ENCODE assay signal across 28 cellular contexts in genomic region chr17:19729900-19730299, GRCh38. TPM values are rescaled to one million over a fixed set of nuclear protein-coding genes. Genes with fewer than 3 reads are reported as not detected.
"Had no signal": no experiment of that assay in that cellular context is flagged by ENCODE, and none has a peak within 500 bp of the region (broad histone marks: within the 10 kb centered on the region; RNA-seq: fewer than 3 reads in every experiment).

No MANE protein-coding gene starts in this region.

- H3K27ac Mint-ChIP-seq: activated T-cell treated with anti-CD3 and anti-CD28 coated beads, Interleukin-2, amount 50 U/mL, for 72 hours had no signal

- H3K27ac ChIP-seq: neutrophil, SJSA1, VCaP had no signal

- ATAC-seq: activated naive CD4-positive, alpha-beta T cell treated with anti-CD3 and anti-CD28 coated beads, Interleukin-2, amount 50 U/mL, for 72 hours; activated T-cell treated with anti-CD3 and anti-CD28 coated beads, Interleukin-2, amount 50 U/mL, for 72 hours; left ventricle myocardium superior; naive thymus-derived CD8-positive, alpha-beta T cell; upper lobe of right lung had no signal

- DNase-seq: activated CD4-positive, alpha-beta T cell treated with anti-CD3 and anti-CD28 coated beads, Interleukin-2, amount 50 U/mL, for 4 hours; activated CD4-positive, CD25-positive, alpha-beta regulatory T cell treated with anti-CD3 and anti-CD28 coated beads, Interleukin-2, amount 50 U/mL, for 72 hours; activated gamma-delta T cell; activated T-cell treated with anti-CD3 and anti-CD28 coated beads, Interleukin-2, amount 50 U/mL, for 72 hours; adrenal gland; foreskin melanocyte; glutamatergic neuron; left ventricle myocardium superior; mesenchymal stem cell; stimulated activated CD4-positive, alpha-beta T cell treated with anti-CD3 and anti-CD28 coated beads, Interleukin-12 subunit alpha, Interleukin-12 subunit beta, amount 100 ng/mL, for 4 hours; stimulated activated CD4-positive, alpha-beta T cell treated with anti-CD3 and anti-CD28 coated beads, Interleukin-2, amount 100 ng/mL, for 24 hours; stimulated activated naive CD4-positive, alpha-beta T cell treated with Interleukin-2 at 50 U/mL for 16 hours; T-helper 2 cell had no signal

- H3K36me3 ChIP-seq: adrenal gland, neutrophil, SJSA1, upper lobe of right lung had no signal

- FAIRE-seq: astrocyte had no signal

- H3K9me3 ChIP-seq: adrenal gland, neutrophil, SJSA1, upper lobe of right lung had no signal

- H3K36me3 Mint-ChIP-seq: activated naive CD4-positive, alpha-beta T cell treated with anti-CD3 and anti-CD28 coated beads, Interleukin-2, amount 50 U/mL, for 72 hours; naive thymus-derived CD8-positive, alpha-beta T cell had no signal

- H3K27me3 Mint-ChIP-seq: naive thymus-derived CD8-positive, alpha-beta T cell had no signal

- H3K4me3 Mint-ChIP-seq: activated T-cell treated with anti-CD3 and anti-CD28 coated beads, Interleukin-2, amount 50 U/mL, for 72 hours; naive thymus-derived CD8-positive, alpha-beta T cell had no signal

- H3K27me3 ChIP-seq: adrenal gland, neutrophil, SJSA1, upper lobe of right lung had no signal

- H3K4me3 ChIP-seq: adrenal gland, SJSA1, upper lobe of right lung had no signal

- H3K9me3 Mint-ChIP-seq: activated naive CD4-positive, alpha-beta T cell treated with anti-CD3 and anti-CD28 coated beads, Interleukin-2, amount 50 U/mL, for 72 hours; activated T-cell treated with anti-CD3 and anti-CD28 coated beads, Interleukin-2, amount 50 U/mL, for 72 hours; naive thymus-derived CD8-positive, alpha-beta T cell had no signal

RNA-seq across cellular contexts. Expression of gene SLC47A2, which starts 13.5 kb away (rescaled TPM):
- total RNA-seq: activated CD8-positive, alpha-beta memory T cell treated with anti-CD3 and anti-CD28 coated beads for 36 hours; activated naive CD4-positive, alpha-beta T cell treated with anti-CD3 and anti-CD28 coated beads, Interleukin-2, amount 50 U/mL, for 72 hours; activated T-cell treated with anti-CD3 and anti-CD28 coated beads, Interleukin-2, amount 50 U/mL, for 72 hours; astrocyte; chondrocyte; dermis microvascular lymphatic vessel endothelial cell; epithelial cell of proximal tubule; fibroblast of lung; kidney epithelial cell; left ventricle myocardium superior; mucosa of gallbladder; naive thymus-derived CD8-positive, alpha-beta T cell; SJSA1; subcutaneous adipose tissue; upper lobe of right lung had no signal
- polyA plus RNA-seq: fibroblast of lung; naive thymus-derived CD8-positive, alpha-beta T cell had no signal

RNA-seq across cellular contexts. Expression of gene ALDH3A1, which starts 18.2 kb away (rescaled TPM):
- total RNA-seq: activated CD8-positive, alpha-beta memory T cell treated with anti-CD3 and anti-CD28 coated beads for 36 hours; astrocyte; chondrocyte; left ventricle myocardium superior; naive thymus-derived CD8-positive, alpha-beta T cell; SJSA1 had no signal
